In the genomic region with DNA sequence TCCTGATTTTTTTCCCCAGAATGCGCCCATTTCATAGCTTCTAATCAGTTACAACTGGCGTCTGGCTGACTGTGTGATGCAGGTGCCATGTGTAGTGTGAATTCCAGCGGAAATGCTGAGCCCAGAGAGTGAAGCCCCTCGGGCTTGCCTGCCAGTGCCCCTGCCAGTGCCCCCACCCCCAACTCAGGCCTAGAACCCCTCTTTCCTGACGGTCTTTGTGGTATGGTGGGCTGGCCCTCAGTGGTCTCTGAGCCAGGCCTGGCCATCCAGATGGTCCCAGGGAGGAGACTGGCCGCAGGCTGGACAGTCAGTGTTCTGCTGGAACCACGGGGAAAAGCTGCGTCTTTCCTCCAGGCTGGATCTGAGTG, we compare ENCODE assay signal across 20 cellular contexts. TPM values are rescaled to one million over a fixed set of nuclear protein-coding genes. Genes with fewer than 3 reads are reported as not detected.
DNase-seq lines count a peak whose midpoint lies in the region; ATAC-seq and TF ChIP-seq lines count a peak whose summit lies in the region.
"Had no signal": no experiment of that assay in that cellular context is flagged by ENCODE, and none has a peak within 500 bp of the region (broad histone marks: within the 10 kb centered on the region; RNA-seq: fewer than 3 reads in every experiment).

No MANE protein-coding gene starts in this region.

- intact Hi-C loops in IMR-90 (cut with micrococcal nuclease): no loop called here

- no peak for TF ChIP-seq POLR2A in IMR-90 (IDR thresholded peaks at IDR 0.05; ENCODE audit: low read depth, low read length)

- no peak overlapping the region for H4K91ac ChIP-seq in IMR-90 (ENCODE audit: insufficient read depth, low read depth, low read length)

- H3K9me3 ChIP-seq in IMR-90 (ENCODE audit: control insufficient read depth, insufficient read depth, low read length) (no peaks in the 10 kb centered on the region), muscle layer of colon (ENCODE audit: low read length) (no peaks in the 10 kb centered on the region), thoracic aorta (no peaks in the 10 kb centered on the region)
- H3K9me3 ChIP-seq: BLaER1 had no signal

- peak overlapping the region; percentile 12; the same call in 1 of the 2 replicates for H2BK20ac ChIP-seq in IMR-90 (ENCODE audit: low read depth, low read length)

- WGBS in IMR-90 (ENCODE audit: extremely low coverage in 2 of 2, insufficient read length in 1 of 2), 2 experiments: 100% methylated on average over 2 of the region's 8 CpGs; no CpG with 5 or more reads in 1 of the 2 experiments

- H3K4ac ChIP-seq in IMR-90 (ENCODE audit: low read depth, low read length): peak overlapping the region; percentile 27; the same call in 1 of the 2 replicates

- in situ Hi-C loops in IMR-90 (cut with MboI; ENCODE audit: low sequenced_read_pairs): no loop called here

- dilution Hi-C loops in IMR-90 (cut with HindIII; ENCODE audit: low sequenced_read_pairs, unreplicated experiment): no loop called here

- peaks cover 0 to 24% of the 10 kb centered on the region in 2 experiments; a peak in 2 of 4 replicates for H3K79me1 ChIP-seq in IMR-90 (ENCODE audit: low read depth in 1 of 2, low read length in 2 of 2)

- H3K9me1 ChIP-seq in IMR-90 (ENCODE audit: insufficient read depth, low read length): peaks cover 22% of the 10 kb centered on the region

- no peak overlapping the region for H3K14ac ChIP-seq in IMR-90 (replicated peaks; ENCODE audit: low read depth, low read length)

- no peak overlapping the region for H2BK5ac ChIP-seq in IMR-90 (ENCODE audit: low read depth, low read length, poor library complexity, severe bottlenecking)

- H3K18ac ChIP-seq in IMR-90 (ENCODE audit: low read depth, low read length): no peak overlapping the region

- no peak for ATAC-seq in IMR-90 (ENCODE audit: low read depth)
- ATAC-seq in thoracic aorta (ENCODE audit: insufficient number of reproducible peaks, low FRiP score, low read depth): no peak
- no peak for ATAC-seq in omental fat pad (ENCODE audit: low FRiP score)
- ATAC-seq: effector memory CD8-positive, alpha-beta T cell had no signal

- H3K4me1 ChIP-seq in IMR-90 (ENCODE audit: control insufficient read depth, insufficient read depth, low read length) (peaks cover 25% of the 10 kb centered on the region), muscle layer of colon (ENCODE audit: insufficient read depth, low read length) (peaks cover 65% of the 10 kb centered on the region), thoracic aorta (ENCODE audit: control insufficient read depth in 1 of 2, low read depth in 2 of 2) (peaks cover 40 to 78% of the 10 kb centered on the region in 2 donors)
- H3K4me1 ChIP-seq: BLaER1 had no signal

- H4K8ac ChIP-seq in IMR-90 (ENCODE audit: low read depth in 2 of 2, low read length in 2 of 2): no peak overlapping the region

- no peak overlapping the region for H3K56ac ChIP-seq in IMR-90 (ENCODE audit: extremely low read depth, insufficient read depth, low read length)

- H2AK5ac ChIP-seq in IMR-90 (ENCODE audit: low read depth, low read length): peak overlapping the region; percentile 60

- H4K5ac ChIP-seq in IMR-90 (ENCODE audit: low read depth, low read length): no peak overlapping the region

- H2AFZ ChIP-seq in IMR-90 (replicated peaks; ENCODE audit: low read length, poor library complexity): no peak overlapping the region

- DNase-seq in IMR-90 (no peak), caudate nucleus (lab: John Stamatoyannopoulos, UW) (no peak), thoracic aorta (ENCODE audit: low spot score) (no peak), omental fat pad (ENCODE audit: low spot score) (no peak), KG1 (lab: John Stamatoyannopoulos, UW) (no peak), NCI-H82 treated with DMSO at 0.1 percent for 48 hours (lab: John Stamatoyannopoulos, UW; ENCODE audit: unreplicated experiment) (no peak)
- DNase-seq: activated CD4-positive, alpha-beta T cell treated with anti-CD3 and anti-CD28 coated beads for 48 hours; activated gamma-delta T cell; effector memory CD8-positive, alpha-beta T cell; EL; immature natural killer cell; naive B cell; NCI-H1092; NCI-H2081 treated with DMSO at 0.1 percent for 48 hours; NCI-H510A treated with DMSO at 0.1 percent for 48 hours; SW 1271 had no signal

- POLR2A ChIA-PET in IMR-90 (lab: Charles Lee; ENCODE audit: unreplicated experiment): no interaction called here

- H3K4me3 ChIP-seq in IMR-90 (ENCODE audit: insufficient read depth, low read depth, low read length) (no peak overlapping the region), muscle layer of colon (ENCODE audit: low read depth in 1 of 2, low read length in 2 of 2) (peak overlapping the region in 1 of 2 donors; percentile 20), thoracic aorta (peak overlapping the region; percentile 78)
- H3K4me3 ChIP-seq: BLaER1, lung had no signal

- H3K27ac ChIP-seq in IMR-90 (ENCODE audit: insufficient read depth, low read length) (no peak overlapping the region), caudate nucleus (ENCODE audit: low read depth, low read length) (peak overlapping the region; percentile 50), muscle layer of colon (ENCODE audit: low read depth, low read length) (peak overlapping the region; percentile 83), thoracic aorta (peak overlapping the region; percentile 92 to 95)
- H3K27ac ChIP-seq: BLaER1, KMS-11 had no signal

- no peak overlapping the region for H3K4me2 ChIP-seq in IMR-90 (ENCODE audit: low read depth, low read length)
- H3K4me2 ChIP-seq: BLaER1, KMS-11 had no signal

- H2AK9ac ChIP-seq in IMR-90 (replicated peaks; ENCODE audit: low read depth, low read length, poor library complexity): peak overlapping the region; percentile 20

- H4K20me1 ChIP-seq in IMR-90 (ENCODE audit: insufficient read depth, low read length): no peaks in the 10 kb centered on the region

- H3K36me3 ChIP-seq in IMR-90 (ENCODE audit: control insufficient read depth, insufficient read depth, low read length): no peaks in the 10 kb centered on the region
- H3K36me3 ChIP-seq in muscle layer of colon (ENCODE audit: insufficient read depth, low read length): peaks cover 5% of the 10 kb centered on the region
- no peaks in the 10 kb centered on the region for H3K36me3 ChIP-seq in thoracic aorta
- H3K36me3 ChIP-seq: BLaER1 had no signal

- no peak overlapping the region for H2BK15ac ChIP-seq in IMR-90 (ENCODE audit: low read depth, low read length)

- no peak overlapping the region for H3K23ac ChIP-seq in IMR-90 (ENCODE audit: low read depth, low read length)

- TF ChIP-seq CTCF in IMR-90 (conservative IDR thresholded peaks at IDR 0.05; ENCODE audit: low read depth, low read length) (no peak), thoracic aorta (IDR thresholded peaks at IDR 0.05) (no peak), omental fat pad (IDR thresholded peaks at IDR 0.05) (no peak)

- no peak overlapping the region for H3K9ac ChIP-seq in IMR-90 (ENCODE audit: low read depth, low read length)
- peak overlapping the region; percentile 53 for H3K9ac ChIP-seq in muscle layer of colon (ENCODE audit: low read length)
- H3K9ac ChIP-seq: BLaER1, KMS-11 had no signal

- H3K27me3 ChIP-seq in IMR-90 (ENCODE audit: control insufficient read depth, insufficient read depth, low read length) (no peaks in the 10 kb centered on the region), muscle layer of colon (ENCODE audit: control insufficient read depth in 1 of 2, insufficient read depth in 2 of 2, low read length in 2 of 2) (no peaks in the 10 kb centered on the region), thoracic aorta (replicated peaks; ENCODE audit: insufficient read depth) (no peaks in the 10 kb centered on the region)

- CTCF ChIA-PET in IMR-90 (lab: Yijun Ruan, JAX): interaction anchor here (1.6 kb wide), 1 partner anchor 401 kb away, joined by 3 read pairs; no protein-coding TSS in a partner anchor

- no TSS peak for BruUV-seq in IMR-90 (replicated peaks; lab: Mats Ljungman, UMichigan)

- TF ChIP-seq RAD21 in IMR-90 (IDR thresholded peaks at IDR 0.05; ENCODE audit: low read length): no peak

- no peak overlapping the region for H2BK120ac ChIP-seq in IMR-90 (ENCODE audit: low read depth, low read length)

TF ChIP-seq in IMR-90, 13 proteins besides CTCF, POLR2A, EP300 and RAD21 (continues in another document):
- TF ChIP-seq RFX5 (IDR thresholded peaks at IDR 0.05; ENCODE audit: low read depth, low read length) (no peak), MAZ (IDR thresholded peaks at IDR 0.05; ENCODE audit: borderline replicate concordance, low read depth, low read length) (no peak), BHLHE40 (IDR thresholded peaks at IDR 0.05; ENCODE audit: low read depth, low read length) (no peak), MAFK (IDR thresholded peaks at IDR 0.05; ENCODE audit: low read depth, low read length) (no peak), NFE2L2 (IDR thresholded peaks at IDR 0.05; ENCODE audit: low read depth, low read length) (no peak), FOS (IDR thresholded peaks at IDR 0.05; ENCODE audit: low read depth, low read length) (no peak), USF2 (IDR thresholded peaks at IDR 0.05; ENCODE audit: low read depth, low read length) (no peak), CEBPB (IDR thresholded peaks at IDR 0.05; ENCODE audit: low read depth, low read length) (no peak), CHD1 (IDR thresholded peaks at IDR 0.05; ENCODE audit: low read depth, low read length) (no peak), RCOR1 (IDR thresholded peaks at IDR 0.05; ENCODE audit: insufficient replicate concordance, low read length) (no peak), SMC3 (IDR thresholded peaks at IDR 0.05; ENCODE audit: low read depth, low read length) (no peak), MXI1 (IDR thresholded peaks at IDR 0.05; ENCODE audit: borderline replicate concordance, low read depth, low read length) (no peak)

RNA-seq across cellular contexts. Expression of gene RAMP1, which starts 3.1 kb away (rescaled TPM):
- 15.8 and 19.2 TPM in 2 replicates for total RNA-seq in IMR-90 (2012; rRNA removed)
- 77.1 and 100.0 TPM in 2 replicates for polyA plus RNA-seq in IMR-90 (2012; rRNA removed)
- polyA plus RNA-seq in IMR-90 (2012; cell fraction: cytosol; rRNA removed): 75.6 and 199 TPM in 2 replicates
- 18.0 and 50.4 TPM in 2 replicates for polyA plus RNA-seq in IMR-90 (2012; cell fraction: nucleus; rRNA removed; ENCODE audit: low replicate concordance)
- total RNA-seq in thoracic aorta: 100 to 1,000 TPM; 246 to 525 TPM
- 10 to 100 TPM in 3 of 4 donors, 1 to 10 TPM in 1; 1.3 to 50.8 (median 31.5) TPM for total RNA-seq in omental fat pad

Comparison
In these comparisons a context has a peak if more than half of its experiments do, and no peak if none do; other contexts are left out.
1. RNA of gene RAMP1, which starts 3.1 kb away (total RNA-seq): 246 to 525 TPM in thoracic aorta; 1.3 to 50.8 TPM in omental fat pad and 15.8 to 19.2 TPM in IMR-90; every median in the first group is over 4 times any median in the second.